In the genomic region with DNA sequence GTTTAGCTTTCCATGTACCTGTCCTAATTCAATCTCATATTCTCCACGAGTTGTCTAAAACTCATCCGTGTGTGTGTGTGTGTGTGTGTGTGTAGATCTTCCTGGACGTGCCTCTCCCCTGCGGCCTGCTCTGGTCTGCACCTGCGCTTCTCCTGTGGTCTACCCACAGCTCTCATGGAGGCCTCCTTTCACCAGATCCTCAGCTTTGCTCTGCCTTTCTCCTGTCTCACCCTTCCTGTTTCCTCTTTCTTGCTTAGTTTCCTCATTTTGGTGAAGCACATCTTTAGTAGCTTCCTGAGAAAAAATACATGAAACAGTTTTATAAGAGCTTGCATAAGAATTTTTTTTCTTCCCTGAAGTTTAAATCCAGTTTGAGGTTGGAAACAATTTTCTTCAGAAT, we compare ENCODE assay signal across 8 cellular contexts. TPM values are rescaled to one million over a fixed set of nuclear protein-coding genes. Genes with fewer than 3 reads are reported as not detected.
DNase-seq lines count a peak whose midpoint lies in the region; ATAC-seq and TF ChIP-seq lines count a peak whose summit lies in the region.

No MANE protein-coding gene starts in this region.

- H3K4me1 ChIP-seq in esophagus muscularis mucosa, result no peaks in the 10 kb centered on the region

- no peak for TF ChIP-seq POLR2A in esophagus muscularis mucosa (IDR thresholded peaks at IDR 0.05; ENCODE audit: low read depth)

- H3K27ac ChIP-seq in esophagus muscularis mucosa (replicated peaks in 1 of 4), result no peak overlapping the region

- 77% methylated on average over 5 of the region's 5 CpGs for WGBS in esophagus muscularis mucosa

- intact Hi-C loops in esophagus muscularis mucosa (cut with DNase I), result no loop called here

- no peak for TF ChIP-seq EP300 in esophagus muscularis mucosa (IDR thresholded peaks at IDR 0.05)

- peak; percentile 7 for DNase-seq in activated effector memory CD4-positive, alpha-beta T cell treated with Interleukin-2 at 50 U/mL for 16 hours
- no peak for DNase-seq in activated effector memory CD4-positive, alpha-beta T cell treated with anti-CD3 and anti-CD28 coated beads, Interleukin-2, amount 50 U/mL, for 16 hours
- DNase-seq in NCI-H2196 (lab: John Stamatoyannopoulos, UW; ENCODE audit: unreplicated experiment) (peak; percentile 20), germinal center (ENCODE audit: low spot score) (peak; percentile 16), esophagus muscularis mucosa (ENCODE audit: extremely low spot score) (no peak), mucosa of gallbladder (ENCODE audit: low spot score) (no peak), inferior parietal cortex (ENCODE audit: extremely low spot score) (no peak)

- H3K9me3 ChIP-seq in esophagus muscularis mucosa, result peaks cover 0 to 5% (median 0%) of the 10 kb centered on the region in 4 donors

- no peak for TF ChIP-seq CTCF in esophagus muscularis mucosa (IDR thresholded peaks at IDR 0.05)

- peak; percentile 99 for ATAC-seq in HG02852 (IDR thresholded peaks at IDR 0.05; ENCODE audit: unreplicated experiment)

- H3K36me3 ChIP-seq in esophagus muscularis mucosa, result no peaks in the 10 kb centered on the region

- H3K27me3 ChIP-seq in esophagus muscularis mucosa, result no peaks in the 10 kb centered on the region

- no peak overlapping the region for H3K4me3 ChIP-seq in esophagus muscularis mucosa

RNA-seq across cellular contexts. Expression of gene SLX4IP, which starts 18.1 kb away (rescaled TPM):
- total RNA-seq in esophagus muscularis mucosa, result 1 to 10 TPM; 1.2 to 2.1 (median 1.5) TPM
- total RNA-seq in mucosa of gallbladder, result 11.3 TPM

RNA-seq across cellular contexts. Expression of gene MKKS, which starts 19.2 kb away (rescaled TPM):
- total RNA-seq in esophagus muscularis mucosa, result 10 to 100 TPM; 14.1 to 19.3 (median 16.7) TPM
- 33.2 TPM for total RNA-seq in mucosa of gallbladder

Comparison
In these comparisons a context has a peak if more than half of its experiments do, and no peak if none do; other contexts are left out.
1. DNase-seq: peak in activated effector memory CD4-positive, alpha-beta T cell treated with Interleukin-2 at 50 U/mL for 16 hours (single experiment), NCI-H2196 (single experiment) and germinal center (single experiment); none in activated effector memory CD4-positive, alpha-beta T cell treated with anti-CD3 and anti-CD28 coated beads, Interleukin-2, amount 50 U/mL, for 16 hours (single experiment), esophagus muscularis mucosa (single experiment), mucosa of gallbladder (single experiment) and inferior parietal cortex (single experiment).